Comparison of ENCODE assay signal across 16 cellular contexts in genomic region chr14:31320922-31321779, GRCh38.
DNase-seq lines count a peak whose midpoint lies in the region; ATAC-seq, FAIRE-seq and TF ChIP-seq lines count a peak whose summit lies in the region.
"Had no signal": no experiment of that assay in that cellular context is flagged by ENCODE, and none has a peak within 500 bp of the region (broad histone marks: within the 10 kb centered on the region; RNA-seq: fewer than 3 reads in every experiment).

No MANE protein-coding gene starts in this region.

- DNase-seq in coronary artery (ENCODE audit: low spot score) (no peak), HepG2 (ENCODE audit: low spot score) (no peak), gastrocnemius medialis (no peak), aorta (no peak), D721Med (ENCODE audit: insufficient read length, low spot score) (no peak), medulla oblongata (ENCODE audit: extremely low spot score) (no peak)
- DNase-seq: CD4-positive, alpha-beta memory T cell; NCI-H1105; NCI-H748 treated with DMSO at 0.1 percent for 48 hours; NK-92 treated with Interleukin-12 subunit alpha and Interleukin-12 subunit beta, amount 100 ng/mL, for 24 hours; Peyer's patch had no signal

- TF ChIP-seq EP300 in HepG2 (IDR thresholded peaks at IDR 0.05; ENCODE audit: low read depth in 2 of 2, low read length in 2 of 2), result no peak
- no peak for TF ChIP-seq EP300 in HepG2 (CRISPR knock-in tag; IDR thresholded peaks at IDR 0.05; ENCODE audit: borderline replicate concordance)

- H3K36me3 ChIP-seq in HepG2 (replicated peaks in 1 of 2; ENCODE audit: control insufficient read depth in 1 of 2, insufficient read depth in 2 of 2, low read length in 2 of 2) (peaks cover 2 to 6% of the 10 kb centered on the region in 2 experiments; a peak in 3 of 5 replicates), gastrocnemius medialis (no peaks in the 10 kb centered on the region), aorta (ENCODE audit: control insufficient read depth in 1 of 2, insufficient read depth in 2 of 2, low read length in 1 of 2) (peaks cover 0 to 2% of the 10 kb centered on the region in 2 donors)
- H3K36me3 ChIP-seq: BLaER1 had no signal

- BruUV-seq in HepG2 (replicated peaks; lab: Mats Ljungman, UMichigan), result no TSS peak

- H3K4me1 Mint-ChIP-seq in stimulated activated memory B cell treated with anti-CD40 and anti-IgM and Interleukin-4, amounts not matched to agents 10 μg/mL and 1 μg/mL and 100 μg/mL, for 72 hours, result no peaks in the 10 kb centered on the region

- POLR2A ChIA-PET in HepG2 (lab: Yijun Ruan, JAX), result interaction anchor here (1.0 to 1.5 kb wide), 2 partner anchors 113 to 134 kb away, joined by 3 read pairs; partner anchors contain the start of gene HECTD1

- CTCF ChIA-PET in HepG2 (lab: Yijun Ruan, JAX; ENCODE audit: low intra/inter-chr PET ratio, low total read pairs), result no interaction called here

- H3K27ac ChIP-seq in coronary artery (peak overlapping the region; percentile 51 to 66), HepG2 (ENCODE audit: extremely low read length, insufficient read depth, low read length) (no peak overlapping the region), gastrocnemius medialis (peak overlapping the region; percentile 60 to 81 (median 76)), aorta (ENCODE audit: low read depth in 1 of 2, low read length in 2 of 2) (peak overlapping the region; percentile 16 to 57)
- H3K27ac ChIP-seq: BLaER1, Peyer's patch had no signal

- H3K4me3 ChIP-seq in coronary artery (no peak overlapping the region), HepG2 (replicated peaks in 1 of 3; ENCODE audit: insufficient read depth in 1 of 3, low read depth in 2 of 3, low read length in 3 of 3) (no peak overlapping the region), gastrocnemius medialis (no peak overlapping the region), aorta (ENCODE audit: low read length in 2 of 2) (no peak overlapping the region)
- H3K4me3 ChIP-seq: BLaER1, Peyer's patch had no signal

- H3K4me1 ChIP-seq in HepG2 (ENCODE audit: insufficient read depth, low read length), result no peaks in the 10 kb centered on the region
- peaks cover 16% of the 10 kb centered on the region in 2 donors for H3K4me1 ChIP-seq in gastrocnemius medialis
- H3K4me1 ChIP-seq in aorta (ENCODE audit: control insufficient read depth in 1 of 2, insufficient read depth in 2 of 2, low read length in 2 of 2), result no peaks in the 10 kb centered on the region
- H3K4me1 ChIP-seq: BLaER1, Peyer's patch had no signal

- intact Hi-C loops in HepG2 (cut with micrococcal nuclease; ENCODE audit: unreplicated experiment) (no loop called here), gastrocnemius medialis (cut with DNase I; ENCODE audit: low total_unique reads) (loop anchor here (2.0 to 5.0 kb wide), 2 partner anchors 14 to 94 kb away; no protein-coding TSS in a partner anchor), aorta (cut with DNase I) (no loop called here)

- H3K4me3 Mint-ChIP-seq in stimulated activated memory B cell treated with anti-CD40 and anti-IgM and Interleukin-4, amounts not matched to agents 10 μg/mL and 1 μg/mL and 100 μg/mL, for 72 hours, result no peak overlapping the region
- H3K4me3 Mint-ChIP-seq: CD4-positive, alpha-beta memory T cell had no signal

- WGBS in HepG2 (ENCODE audit: low lambda C conversion rate), result 97% methylated on average over 14 of the region's 14 CpGs
- WGBS in aorta, 2 donors, result 23 to 24% methylated on average over 14 of the region's 14 CpGs

- H3K79me2 ChIP-seq in HepG2 (ENCODE audit: insufficient read depth, low read length), result no peaks in the 10 kb centered on the region

- no peak for FAIRE-seq in HepG2 (lab: Jason Lieb, UNC)
- no peak for FAIRE-seq in D721Med (lab: Jason Lieb, UNC)
- FAIRE-seq: GM12891, GM18507, H1 had no signal

- no peak for TF ChIP-seq CTCF in coronary artery (IDR thresholded peaks at IDR 0.05)
- TF ChIP-seq CTCF in HepG2 (CRISPR knock-in tag; IDR thresholded peaks at IDR 0.05), result no peak
- no peak for TF ChIP-seq CTCF in gastrocnemius medialis (IDR thresholded peaks at IDR 0.05 in 4 of 5, conservative IDR thresholded peaks at IDR 0.05 in 1 of 5)
- TF ChIP-seq CTCF in D721Med (IDR thresholded peaks at IDR 0.05; ENCODE audit: insufficient read depth, missing control alignments), result no peak

- H3K4me2 ChIP-seq in HepG2 (ENCODE audit: low read depth, low read length), result no peak overlapping the region
- H3K4me2 ChIP-seq: BLaER1 had no signal

- in situ Hi-C loops in HepG2 (cut with HindIII; ENCODE audit: extremely low pct_ligation_motif_present, low pct_unique_long_range_greater_than_20kb), result no loop called here
- in situ Hi-C loops in gastrocnemius medialis (cut with MboI; ENCODE audit: low sequenced_read_pairs in 4 of 4), result no loop called here

- TF ChIP-seq RAD21 in HepG2 (CRISPR knock-in tag; IDR thresholded peaks at IDR 0.05), result no peak

- H3K27me3 ChIP-seq in HepG2 (ENCODE audit: control insufficient read depth in 1 of 2, insufficient read depth in 2 of 2, low read length in 2 of 2), result no peaks in the 10 kb centered on the region
- no peaks in the 10 kb centered on the region for H3K27me3 ChIP-seq in gastrocnemius medialis
- H3K27me3 ChIP-seq in aorta (ENCODE audit: control insufficient read depth in 1 of 2, insufficient read depth in 2 of 2, low read length in 1 of 2), result no peaks in the 10 kb centered on the region
- H3K27me3 ChIP-seq: BLaER1, Peyer's patch had no signal

- H4K20me1 ChIP-seq in HepG2 (ENCODE audit: insufficient read depth, low read length), result no peaks in the 10 kb centered on the region
- H4K20me1 ChIP-seq: BLaER1 had no signal

- H3K9me3 Mint-ChIP-seq in stimulated activated memory B cell treated with anti-CD40 and anti-IgM and Interleukin-4, amounts not matched to agents 10 μg/mL and 1 μg/mL and 100 μg/mL, for 72 hours, result no peaks in the 10 kb centered on the region
- H3K9me3 Mint-ChIP-seq: CD4-positive, alpha-beta memory T cell had no signal

- H2AFZ ChIP-seq in HepG2 (ENCODE audit: low read length), result no peak overlapping the region

- H3K9ac ChIP-seq in HepG2 (ENCODE audit: insufficient read depth, low read depth, low read length), result no peak overlapping the region
- H3K9ac ChIP-seq: BLaER1 had no signal

- H3K27me3 Mint-ChIP-seq in stimulated activated memory B cell treated with anti-CD40 and anti-IgM and Interleukin-4, amounts not matched to agents 10 μg/mL and 1 μg/mL and 100 μg/mL, for 72 hours, result no peaks in the 10 kb centered on the region
- H3K27me3 Mint-ChIP-seq: CD4-positive, alpha-beta memory T cell had no signal

- no peak for ATAC-seq in HepG2
- ATAC-seq in gastrocnemius medialis, result no peak
- ATAC-seq in aorta (ENCODE audit: low FRiP score), result peak; percentile 49
- no peak for ATAC-seq in stimulated activated memory B cell treated with anti-CD40 and anti-IgM and Interleukin-4, amounts not matched to agents 10 μg/mL and 1 μg/mL and 100 μg/mL, for 72 hours

- H3K9me3 ChIP-seq in HepG2 (ENCODE audit: low read length) (no peaks in the 10 kb centered on the region), gastrocnemius medialis (no peaks in the 10 kb centered on the region), aorta (ENCODE audit: control insufficient read depth, low read length) (no peaks in the 10 kb centered on the region)
- H3K9me3 ChIP-seq: BLaER1, Peyer's patch had no signal

- H3K27ac Mint-ChIP-seq in stimulated activated memory B cell treated with anti-CD40 and anti-IgM and Interleukin-4, amounts not matched to agents 10 μg/mL and 1 μg/mL and 100 μg/mL, for 72 hours, result no peak overlapping the region

- H3K36me3 Mint-ChIP-seq in stimulated activated memory B cell treated with anti-CD40 and anti-IgM and Interleukin-4, amounts not matched to agents 10 μg/mL and 1 μg/mL and 100 μg/mL, for 72 hours, result peaks cover 35% of the 10 kb centered on the region

- TF ChIP-seq POLR2A in HepG2 (IDR thresholded peaks at IDR 0.05; ENCODE audit: insufficient read depth in 1 of 2, low read depth in 2 of 2, low read length in 2 of 2) (no peak), gastrocnemius medialis (IDR thresholded peaks at IDR 0.05) (no peak)

TF ChIP-seq in HepG2, 621 proteins besides CTCF, POLR2A, EP300 and RAD21:
- TF ChIP-seq ZNF282 (IDR thresholded peaks at IDR 0.05; ENCODE audit: partially characterized antibody) (peak; percentile 54), ZNF607 (CRISPR knock-in tag; IDR thresholded peaks at IDR 0.05; ENCODE audit: borderline replicate concordance) (no peak), SOX6 (IDR thresholded peaks at IDR 0.05) (0 out of 2 replicates have a peak, but pooled peaks have one; percentile 84), SOX6 (CRISPR knock-in tag; IDR thresholded peaks at IDR 0.05) (no peak)
